ENCODE assay signal across 15 cellular contexts in genomic region chr5:89211836-89212235, GRCh38.
A peak's percentile ranks its signal among the peaks of the same experiment; 100 is the strongest.
DNase-seq lines count a peak whose midpoint lies in the region; ATAC-seq and TF ChIP-seq lines count a peak whose summit lies in the region.
"Had no signal": no experiment of that assay in that cellular context is flagged by ENCODE, and none has a peak within 500 bp of the region (broad histone marks: within the 10 kb centered on the region; RNA-seq: fewer than 3 reads in every experiment).

No MANE protein-coding gene starts in this region.

- H3K79me2 ChIP-seq in trophoblast cell (ENCODE audit: control insufficient read depth, insufficient read depth, low read length, poor library complexity): no peaks in the 10 kb centered on the region

- H3K14ac ChIP-seq in trophoblast cell (ENCODE audit: low read length): no peak overlapping the region

- peak; percentile 83 for ATAC-seq in RWPE2 (ENCODE audit: low read depth)
- ATAC-seq in naive thymus-derived CD8-positive, alpha-beta T cell: no peak

- no peaks in the 10 kb centered on the region for H3K9me3 Mint-ChIP-seq in activated CD4-positive, alpha-beta T cell treated with anti-CD3 and anti-CD28 coated beads, Interleukin-2, amount 10 ng/mL, durations not matched to agents 7 days and 5 days
- H3K9me3 Mint-ChIP-seq in naive thymus-derived CD8-positive, alpha-beta T cell: peaks cover 0 to 6% (median 0%) of the 10 kb centered on the region in 9 donors

- H3K4me3 Mint-ChIP-seq in activated CD4-positive, alpha-beta T cell treated with anti-CD3 and anti-CD28 coated beads, Interleukin-2, amount 10 ng/mL, durations not matched to agents 7 days and 5 days: no peak overlapping the region
- no peak overlapping the region for H3K4me3 Mint-ChIP-seq in naive thymus-derived CD8-positive, alpha-beta T cell

- no peaks in the 10 kb centered on the region for H3K36me3 Mint-ChIP-seq in activated CD4-positive, alpha-beta T cell treated with anti-CD3 and anti-CD28 coated beads, Interleukin-2, amount 10 ng/mL, durations not matched to agents 7 days and 5 days (ENCODE audit: low read depth)
- no peaks in the 10 kb centered on the region for H3K36me3 Mint-ChIP-seq in naive thymus-derived CD8-positive, alpha-beta T cell

- H3K79me1 ChIP-seq in trophoblast cell (ENCODE audit: low read length): no peaks in the 10 kb centered on the region

- POLR2A ChIA-PET in activated CD4-positive, alpha-beta T cell treated with anti-CD3 and anti-CD28 coated beads, Interleukin-2, amount 10 ng/mL, durations not matched to agents 7 days and 5 days (lab: Charles Lee): no interaction called here
- POLR2A ChIA-PET in naive thymus-derived CD8-positive, alpha-beta T cell (lab: Charles Lee): no interaction called here

- no peak overlapping the region for H2BK5ac ChIP-seq in trophoblast cell (ENCODE audit: low read depth, low read length, poor library complexity)

- H3K4me1 Mint-ChIP-seq in activated CD4-positive, alpha-beta T cell treated with anti-CD3 and anti-CD28 coated beads, Interleukin-2, amount 10 ng/mL, durations not matched to agents 7 days and 5 days: no peaks in the 10 kb centered on the region
- H3K4me1 Mint-ChIP-seq in naive thymus-derived CD8-positive, alpha-beta T cell: no peaks in the 10 kb centered on the region

- H4K91ac ChIP-seq in trophoblast cell (ENCODE audit: low read depth, low read length): no peak overlapping the region

- no peak overlapping the region for H4K8ac ChIP-seq in trophoblast cell (ENCODE audit: low read depth, low read length)

- no peaks in the 10 kb centered on the region for H3K27me3 Mint-ChIP-seq in activated CD4-positive, alpha-beta T cell treated with anti-CD3 and anti-CD28 coated beads, Interleukin-2, amount 10 ng/mL, durations not matched to agents 7 days and 5 days
- H3K27me3 Mint-ChIP-seq in naive thymus-derived CD8-positive, alpha-beta T cell: no peaks in the 10 kb centered on the region

- TF ChIP-seq CTCF in RWPE2 (IDR thresholded peaks at IDR 0.05; ENCODE audit: poor library complexity, severe bottlenecking): no peak
- TF ChIP-seq CTCF in epithelial cell of proximal tubule (conservative IDR thresholded peaks at IDR 0.05; ENCODE audit: low read depth, low read length): no peak

- no peak overlapping the region for H3K27ac Mint-ChIP-seq in activated CD4-positive, alpha-beta T cell treated with anti-CD3 and anti-CD28 coated beads, Interleukin-2, amount 10 ng/mL, durations not matched to agents 7 days and 5 days
- H3K27ac Mint-ChIP-seq in naive thymus-derived CD8-positive, alpha-beta T cell: no peak overlapping the region

- H3K4me1 ChIP-seq in RWPE2 (ENCODE audit: insufficient read depth, poor library complexity, severe bottlenecking) (peaks cover 4% of the 10 kb centered on the region), trophoblast cell (ENCODE audit: control insufficient read depth in 1 of 2, insufficient read depth in 2 of 2, low read length in 2 of 2) (no peaks in the 10 kb centered on the region)

- H3K27me3 ChIP-seq in RWPE2 (ENCODE audit: insufficient read depth, poor library complexity, severe bottlenecking) (no peaks in the 10 kb centered on the region), trophoblast cell (ENCODE audit: insufficient read depth, low read length) (no peaks in the 10 kb centered on the region)

- no peak overlapping the region for H2BK12ac ChIP-seq in trophoblast cell (ENCODE audit: low read length)

- H3K27ac ChIP-seq in RWPE2 (ENCODE audit: poor library complexity, severe bottlenecking): no peak overlapping the region
- no peak overlapping the region for H3K27ac ChIP-seq in trophoblast cell (ENCODE audit: low read depth, low read length)
- H3K27ac ChIP-seq: SK-N-MC had no signal

- WGBS in trophoblast cell (ENCODE audit: extremely low coverage, insufficient coverage, insufficient read length): no CpG with 5 or more reads among the region's 2 CpGs

- no peak overlapping the region for H3K4me2 ChIP-seq in trophoblast cell (ENCODE audit: low read length)

- H2BK120ac ChIP-seq in trophoblast cell (ENCODE audit: insufficient read depth, low read length, poor library complexity): no peak overlapping the region

- no peak overlapping the region for H3K4ac ChIP-seq in trophoblast cell (ENCODE audit: low read depth, low read length)

- DNase-seq in EH (ENCODE audit: low read depth) (peak; percentile 64), RWPE2 (ENCODE audit: low spot score) (no peak), epithelial cell of proximal tubule (ENCODE audit: low read depth) (peak; percentile 43), trophoblast cell (peak; percentile 43 to 79)
- DNase-seq in activated CD4-positive, alpha-beta T cell treated with anti-CD3 and anti-CD28 coated beads, Interleukin-2, amount 10 ng/mL, durations not matched to agents 7 days and 5 days: no peak
- no peak for DNase-seq in activated CD8-positive, alpha-beta memory T cell treated with anti-CD3 and anti-CD28 coated beads, Interleukin-2, amount 50 U/mL, for 48 hours
- DNase-seq in stimulated activated CD4-positive, alpha-beta T cell treated with anti-CD3 and anti-CD28 coated beads, Interleukin-2, amount 100 ng/mL, for 24 hours: no peak
- no peak for DNase-seq in naive thymus-derived CD8-positive, alpha-beta T cell
- DNase-seq: activated CD4-positive, CD25-positive, alpha-beta regulatory T cell; activated T-cell treated with anti-CD3 and anti-CD28 coated beads for 4 hours; effector memory CD4-positive, alpha-beta T cell; GDM1; KG1; NCI-H187 had no signal

- CTCF ChIA-PET in activated CD4-positive, alpha-beta T cell treated with anti-CD3 and anti-CD28 coated beads, Interleukin-2, amount 10 ng/mL, durations not matched to agents 7 days and 5 days (lab: Charles Lee): no interaction called here

- H2AK5ac ChIP-seq in trophoblast cell (ENCODE audit: low read length): no peak overlapping the region

- no peak overlapping the region for H2AFZ ChIP-seq in trophoblast cell (ENCODE audit: insufficient read depth, low read length, poor library complexity)

- H3K23ac ChIP-seq in trophoblast cell (ENCODE audit: low read length): no peak overlapping the region

- H3K9me3 ChIP-seq in RWPE2 (ENCODE audit: severe bottlenecking) (no peaks in the 10 kb centered on the region), trophoblast cell (ENCODE audit: insufficient read depth, low read depth, low read length) (no peaks in the 10 kb centered on the region)

- no peak overlapping the region for H3K18ac ChIP-seq in trophoblast cell (ENCODE audit: low read length)

- no peak overlapping the region for H3K9ac ChIP-seq in trophoblast cell (ENCODE audit: low read length)

- no peak overlapping the region for H4K12ac ChIP-seq in trophoblast cell (ENCODE audit: low read depth, low read length)

- no peak overlapping the region for H3K4me3 ChIP-seq in RWPE2 (ENCODE audit: severe bottlenecking)
- no peak overlapping the region for H3K4me3 ChIP-seq in epithelial cell of proximal tubule (ENCODE audit: low read depth, low read length)
- no peak overlapping the region for H3K4me3 ChIP-seq in trophoblast cell (ENCODE audit: low read depth, low read length)
- H3K4me3 ChIP-seq: SK-N-MC had no signal

- no peaks in the 10 kb centered on the region for H3K36me3 ChIP-seq in RWPE2 (ENCODE audit: low read depth)
- H3K36me3 ChIP-seq in trophoblast cell (ENCODE audit: control insufficient read depth in 1 of 2, insufficient read depth in 2 of 2, low read length in 2 of 2): no peaks in the 10 kb centered on the region

Comparison
In these comparisons a context has a peak if more than half of its experiments do, and no peak if none do; other contexts are left out.
1. DNase-seq: peak in EH (single experiment), epithelial cell of proximal tubule (single experiment) and trophoblast cell (2 of 2); none in RWPE2 (single experiment), activated CD4-positive, alpha-beta T cell treated with anti-CD3 and anti-CD28 coated beads, Interleukin-2, amount 10 ng/mL, durations not matched to agents 7 days and 5 days (single experiment), activated CD8-positive, alpha-beta memory T cell treated with anti-CD3 and anti-CD28 coated beads, Interleukin-2, amount 50 U/mL, for 48 hours (single experiment), stimulated activated CD4-positive, alpha-beta T cell treated with anti-CD3 and anti-CD28 coated beads, Interleukin-2, amount 100 ng/mL, for 24 hours (0 of 2) and naive thymus-derived CD8-positive, alpha-beta T cell (0 of 10).